8 cellular contexts compared by ENCODE assay signal in genomic region chr12:49674318-49674985, GRCh38. TPM values are rescaled to one million over a fixed set of nuclear protein-coding genes. Genes with fewer than 3 reads are reported as not detected.
DNase-seq lines count a peak whose midpoint lies in the region; ATAC-seq and TF ChIP-seq lines count a peak whose summit lies in the region.

No MANE protein-coding gene starts in this region.

- H3K4me3 ChIP-seq in SK-N-SH (ENCODE audit: low read depth in 2 of 2, low read length in 1 of 2) (no peak overlapping the region), esophagus squamous epithelium (peak overlapping the region in 1 of 4 donors; percentile 1)

- H3F3A ChIP-seq in SK-N-SH (replicated peaks; ENCODE audit: insufficient read depth) = peaks cover 26% of the 10 kb centered on the region

- peaks cover 75% of the 10 kb centered on the region for H3K4me1 Mint-ChIP-seq in nephron progenitor cell

- CTCF ChIA-PET in SK-N-SH (lab: Yijun Ruan, JAX) = interaction anchor here (0.6 to 4.2 kb wide), 15 partner anchors 11 to 165 kb away, joined by 3 to 29 read pairs (median 6); partner anchors contain the start of genes FMNL3 and TMBIM6

- peak overlapping the region; percentile 83 for H3K4me2 ChIP-seq in SK-N-SH

- no peak for TF ChIP-seq RAD21 in SK-N-SH (IDR thresholded peaks at IDR 0.05; ENCODE audit: low read length)

- intact Hi-C loops in esophagus squamous epithelium (cut with DNase I) = no loop called here

- H3K79me2 ChIP-seq in SK-N-SH (ENCODE audit: insufficient read depth) = peaks cover 83% of the 10 kb centered on the region

- H3K9me2 ChIP-seq in SK-N-SH = no peaks in the 10 kb centered on the region

- POLR2A ChIA-PET in SK-N-SH (lab: Yijun Ruan, JAX) = interaction anchor here (0.8 to 3.2 kb wide), 8 partner anchors 9 to 67 kb away, joined by 3 to 20 read pairs (median 6); partner anchors contain the start of genes FMNL3 and TMBIM6

- TF ChIP-seq EP300 in SK-N-SH (IDR thresholded peaks at IDR 0.05; ENCODE audit: borderline replicate concordance in 1 of 2, low read depth in 1 of 2, low read length in 1 of 2) = no peak

- H2AFZ ChIP-seq in SK-N-SH (ENCODE audit: low read depth) = peak overlapping the region; percentile 29; the same call in 1 of the 2 replicates

- H3K9ac ChIP-seq in SK-N-SH = peak overlapping the region; percentile 79

- ATAC-seq in GM19351 (IDR thresholded peaks at IDR 0.05; ENCODE audit: unreplicated experiment) (no peak), GM18870 (IDR thresholded peaks at IDR 0.05; ENCODE audit: unreplicated experiment) (no peak)

- WGBS in SK-N-SH (ENCODE audit: low lambda C conversion rate) = 68% methylated on average over 4 of the region's 4 CpGs
- WGBS in esophagus squamous epithelium, 2 donors = 57 to 71% methylated on average over 4 of the region's 4 CpGs

- peak overlapping the region; percentile 96 to 98 for H3K27ac ChIP-seq in SK-N-SH (ENCODE audit: low read depth in 2 of 2, low read length in 1 of 2)
- H3K27ac ChIP-seq in esophagus squamous epithelium = peak overlapping the region; percentile 70 to 95 (median 91)

- H3K36me3 ChIP-seq in SK-N-SH (replicated peaks in 1 of 2; ENCODE audit: control insufficient read depth in 1 of 2, insufficient read depth in 2 of 2, low read length in 1 of 2) (no peaks in the 10 kb centered on the region), esophagus squamous epithelium (no peaks in the 10 kb centered on the region)

- no peaks in the 10 kb centered on the region for H3K9me3 Mint-ChIP-seq in nephron progenitor cell

- peak overlapping the region; percentile 94 for H3K27ac Mint-ChIP-seq in nephron progenitor cell

- no peak overlapping the region for H3K4me3 Mint-ChIP-seq in nephron progenitor cell

- TF ChIP-seq CTCF in SK-N-SH (IDR thresholded peaks at IDR 0.05) (no peak), esophagus squamous epithelium (IDR thresholded peaks at IDR 0.05) (no peak), nephron progenitor cell (IDR thresholded peaks at IDR 0.05) (no peak)

- H3K9me3 ChIP-seq in SK-N-SH = no peaks in the 10 kb centered on the region
- H3K9me3 ChIP-seq in esophagus squamous epithelium = no peaks in the 10 kb centered on the region

- peaks cover 10% of the 10 kb centered on the region; the same call in 1 of the 2 replicates for H4K20me1 ChIP-seq in SK-N-SH (ENCODE audit: insufficient read depth)

- DNase-seq in AG20443 (ENCODE audit: low spot score) (peak; percentile 62), SK-N-SH (no peak), esophagus squamous epithelium (lab: John Stamatoyannopoulos, UW) (no peak), nephron progenitor cell (no peak), H4 (ENCODE audit: low spot score) (no peak)
- no peak for DNase-seq in activated CD4-positive, CD25-positive, alpha-beta regulatory T cell (lab: John Stamatoyannopoulos, UW)

- H3K36me3 Mint-ChIP-seq in nephron progenitor cell (ENCODE audit: low read depth) = no peaks in the 10 kb centered on the region

- TF ChIP-seq POLR2A in esophagus squamous epithelium (IDR thresholded peaks at IDR 0.05) = no peak

- H3K27me3 Mint-ChIP-seq in nephron progenitor cell (ENCODE audit: low read depth, poor library complexity) = peaks cover 3% of the 10 kb centered on the region

- H3K4me1 ChIP-seq in SK-N-SH (ENCODE audit: control insufficient read depth in 1 of 2, insufficient read depth in 2 of 2, low read depth in 1 of 2, low read length in 1 of 2) (peaks cover 34 to 49% of the 10 kb centered on the region in 2 experiments), esophagus squamous epithelium (peaks cover 43 to 65% (median 54%) of the 10 kb centered on the region in 3 donors)

- H3K27me3 ChIP-seq in SK-N-SH (ENCODE audit: insufficient read depth) = no peaks in the 10 kb centered on the region
- H3K27me3 ChIP-seq in esophagus squamous epithelium = no peaks in the 10 kb centered on the region

TF ChIP-seq in SK-N-SH, 30 proteins besides CTCF, POLR2A, EP300 and RAD21:
- no peak for TF ChIP-seq TEAD4 (IDR thresholded peaks at IDR 0.05; ENCODE audit: borderline replicate concordance, insufficient read depth)
- TF ChIP-seq IRF3 (IDR thresholded peaks at IDR 0.05; ENCODE audit: low read depth, low read length) = no peak
- no peak for TF ChIP-seq RXRA (IDR thresholded peaks at IDR 0.05; ENCODE audit: borderline replicate concordance, low read depth)
- no peak for TF ChIP-seq FOXM1 (IDR thresholded peaks at IDR 0.05; ENCODE audit: low read depth)
- no peak for TF ChIP-seq FOXJ3 (CRISPR knock-in tag; IDR thresholded peaks at IDR 0.05)
- TF ChIP-seq MAX (IDR thresholded peaks at IDR 0.05; ENCODE audit: low read depth) = no peak
- TF ChIP-seq GATA2 (CRISPR knock-in tag; IDR thresholded peaks at IDR 0.05) = no peak
- no peak for TF ChIP-seq CHD2 (IDR thresholded peaks at IDR 0.05; ENCODE audit: low read length, partially characterized antibody)
- no peak for TF ChIP-seq YY1 (IDR thresholded peaks at IDR 0.05; ENCODE audit: low read depth)
- no peak for TF ChIP-seq MXI1 (IDR thresholded peaks at IDR 0.05; ENCODE audit: low read depth, low read length)
- no peak for TF ChIP-seq FOSL2 (IDR thresholded peaks at IDR 0.05; ENCODE audit: borderline replicate concordance, low read depth)
TF ChIP-seq in SK-N-SH: peak in this region for 0.

RNA-seq across cellular contexts. Expression of gene FMNL3, which starts 32.8 kb away (rescaled TPM):
- 10.2 and 13.1 TPM in 2 replicates for polyA plus RNA-seq in SK-N-SH (2012; rRNA removed)
- 6.6 and 8.8 TPM in 2 replicates for polyA plus RNA-seq in SK-N-SH (2012; cell fraction: cytosol; rRNA removed)
- 19.5 and 24.9 TPM in 2 replicates for polyA plus RNA-seq in SK-N-SH (2012; cell fraction: nucleus; rRNA removed)
- total RNA-seq in esophagus squamous epithelium = 1 to 10 TPM; 5.2 to 7.6 (median 5.8) TPM
- total RNA-seq in H4 (2014; rRNA removed; shearing (Covaris generic)) = 9.1 and 10.6 TPM in 2 replicates

RNA-seq across cellular contexts. Expression of gene PRPF40B, which starts 51.1 kb away (rescaled TPM):
- 24.3 and 27.0 TPM in 2 replicates for polyA plus RNA-seq in SK-N-SH (2012; rRNA removed)
- polyA plus RNA-seq in SK-N-SH (2012; cell fraction: cytosol; rRNA removed) = 11.2 and 14.6 TPM in 2 replicates
- polyA plus RNA-seq in SK-N-SH (2012; cell fraction: nucleus; rRNA removed) = 125 TPM in 2 replicates
- 10 to 100 TPM in 2 of 4 donors, 1 to 10 TPM in 2; 5.2 to 14.5 (median 10.2) TPM for total RNA-seq in esophagus squamous epithelium
- total RNA-seq in H4 (2014; rRNA removed; shearing (Covaris generic)) = 5.8 and 9.8 TPM in 2 replicates
